8 cellular contexts compared by ENCODE assay signal in the genomic region with DNA sequence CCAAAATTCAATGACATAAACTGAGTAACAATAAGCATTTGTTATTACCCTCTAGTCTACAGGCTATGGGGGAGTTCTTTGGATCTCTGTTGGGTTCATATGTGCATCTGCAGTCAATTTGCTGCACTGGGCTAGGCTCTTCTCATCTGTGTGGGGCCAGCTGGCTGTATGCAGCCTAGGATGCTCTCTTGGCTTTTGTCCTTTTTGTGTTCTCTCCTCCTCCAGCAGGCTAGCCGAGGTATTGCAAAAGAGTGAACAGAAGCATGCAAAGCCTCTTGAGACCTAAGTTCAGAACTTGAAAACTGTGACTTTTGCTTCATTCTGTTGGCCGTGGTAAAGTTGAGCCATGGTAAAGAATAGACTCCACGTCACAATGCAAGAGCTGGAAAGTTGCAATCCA.
A peak's percentile ranks its signal among the peaks of the same experiment; 100 is the strongest.
DNase-seq lines count a peak whose midpoint lies in the region; ATAC-seq and TF ChIP-seq lines count a peak whose summit lies in the region.

No MANE protein-coding gene starts in this region.

- H3K9me3 Mint-ChIP-seq in activated T-helper 1 cell treated with anti-CD3 and anti-CD28 coated beads, Interleukin-12 subunit alpha, Interleukin-12 subunit beta, Interleukin-2, Interleukin-4 antibody, amounts not matched to agents 30 ng/mL and 10 ng/mL and 1 ng/mL, durations not matched to agents 14 hours and 24 hours and 36 hours, result no peaks in the 10 kb centered on the region

- no peak overlapping the region for H3K4me3 ChIP-seq in left ventricle myocardium inferior
- no peak overlapping the region for H3K4me3 ChIP-seq in right atrium auricular region
- H3K4me3 ChIP-seq in MM.1S (ENCODE audit: low read length), result no peak overlapping the region
- H3K4me3 ChIP-seq in astrocyte of the cerebellum (ENCODE audit: low read depth, low read length), result no peak overlapping the region

- no peaks in the 10 kb centered on the region for H3K4me1 ChIP-seq in left ventricle myocardium inferior
- no peaks in the 10 kb centered on the region for H3K4me1 ChIP-seq in right atrium auricular region
- no peaks in the 10 kb centered on the region for H3K4me1 ChIP-seq in MM.1S (ENCODE audit: low read length)

- no peak overlapping the region for H2AFZ ChIP-seq in MM.1S (ENCODE audit: low read length)

- no peaks in the 10 kb centered on the region for H3K9me2 ChIP-seq in MM.1S (replicated peaks; ENCODE audit: insufficient read depth, low read length)

- H3K4me3 Mint-ChIP-seq in activated T-helper 1 cell treated with anti-CD3 and anti-CD28 coated beads, Interleukin-12 subunit alpha, Interleukin-12 subunit beta, Interleukin-2, Interleukin-4 antibody, amounts not matched to agents 30 ng/mL and 10 ng/mL and 1 ng/mL, durations not matched to agents 14 hours and 24 hours and 36 hours, result no peak overlapping the region

- H3K4me2 ChIP-seq in MM.1S (ENCODE audit: low read depth, low read length), result no peak overlapping the region

- H3K27me3 ChIP-seq in left ventricle myocardium inferior (ENCODE audit: low read depth) (no peaks in the 10 kb centered on the region), right atrium auricular region (no peaks in the 10 kb centered on the region), MM.1S (replicated peaks; ENCODE audit: insufficient read depth, low read length) (no peaks in the 10 kb centered on the region)

- TF ChIP-seq CTCF in left ventricle myocardium inferior (IDR thresholded peaks at IDR 0.05; ENCODE audit: borderline replicate concordance), result peak; percentile 50
- peak in 1 of 2 donors; percentile 44 for TF ChIP-seq CTCF in right atrium auricular region (IDR thresholded peaks at IDR 0.05)
- peak; percentile 53 for TF ChIP-seq CTCF in MM.1S (IDR thresholded peaks at IDR 0.05; ENCODE audit: low read length)
- TF ChIP-seq CTCF in astrocyte of the cerebellum (IDR thresholded peaks at IDR 0.05; ENCODE audit: low read depth, low read length, missing control alignments), result peak; percentile 70

- no peaks in the 10 kb centered on the region for H3K4me1 Mint-ChIP-seq in activated T-helper 1 cell treated with anti-CD3 and anti-CD28 coated beads, Interleukin-12 subunit alpha, Interleukin-12 subunit beta, Interleukin-2, Interleukin-4 antibody, amounts not matched to agents 30 ng/mL and 10 ng/mL and 1 ng/mL, durations not matched to agents 14 hours and 24 hours and 36 hours (ENCODE audit: low read depth)

- H3K36me3 Mint-ChIP-seq in activated T-helper 1 cell treated with anti-CD3 and anti-CD28 coated beads, Interleukin-12 subunit alpha, Interleukin-12 subunit beta, Interleukin-2, Interleukin-4 antibody, amounts not matched to agents 30 ng/mL and 10 ng/mL and 1 ng/mL, durations not matched to agents 14 hours and 24 hours and 36 hours (ENCODE audit: low read depth), result no peaks in the 10 kb centered on the region

- no peak overlapping the region for H3K9ac ChIP-seq in MM.1S (ENCODE audit: low read length)

- no peaks in the 10 kb centered on the region for H4K20me1 ChIP-seq in MM.1S (ENCODE audit: insufficient read depth, low read length)

- in situ Hi-C loops in astrocyte of the cerebellum (cut with HindIII; ENCODE audit: low sequenced_read_pairs), result loop anchor here (10.0 kb wide), 1 partner anchor 383 kb away; no protein-coding TSS in a partner anchor

- H3K79me2 ChIP-seq in MM.1S (ENCODE audit: low read length), result no peaks in the 10 kb centered on the region

- intact Hi-C loops in left ventricle myocardium inferior (cut with micrococcal nuclease), result loop anchor here (10.0 kb wide), 1 partner anchor 383 kb away; no protein-coding TSS in a partner anchor
- intact Hi-C loops in activated T-helper 1 cell treated with anti-CD3 and anti-CD28 coated beads, Interleukin-12 subunit alpha, Interleukin-12 subunit beta, Interleukin-2, Interleukin-4 antibody, amounts not matched to agents 30 ng/mL and 10 ng/mL and 1 ng/mL, durations not matched to agents 14 hours and 24 hours and 36 hours (cut with micrococcal nuclease), result loop anchor here (10.0 kb wide), 2 partner anchors 233 to 513 kb away; a partner anchor contains a TSS

- no peaks in the 10 kb centered on the region for H3F3A ChIP-seq in MM.1S (ENCODE audit: insufficient read depth, low read length)

- H3K27ac Mint-ChIP-seq in activated T-helper 1 cell treated with anti-CD3 and anti-CD28 coated beads, Interleukin-12 subunit alpha, Interleukin-12 subunit beta, Interleukin-2, Interleukin-4 antibody, amounts not matched to agents 30 ng/mL and 10 ng/mL and 1 ng/mL, durations not matched to agents 14 hours and 24 hours and 36 hours, result no peak overlapping the region

- H3K27ac ChIP-seq in left ventricle myocardium inferior (replicated peaks) (no peak overlapping the region), right atrium auricular region (no peak overlapping the region), MM.1S (ENCODE audit: low read length) (no peak overlapping the region)

- no peak for ATAC-seq in GM21786 (IDR thresholded peaks at IDR 0.05; ENCODE audit: unreplicated experiment)
- ATAC-seq in GM21529 (IDR thresholded peaks at IDR 0.05; ENCODE audit: unreplicated experiment), result no peak

- peaks cover 5% of the 10 kb centered on the region for H3K36me3 ChIP-seq in left ventricle myocardium inferior
- no peaks in the 10 kb centered on the region for H3K36me3 ChIP-seq in right atrium auricular region
- no peaks in the 10 kb centered on the region; the same call in 1 of the 2 replicates for H3K36me3 ChIP-seq in MM.1S (replicated peaks; ENCODE audit: insufficient read depth, low read length)

- H3K27me3 Mint-ChIP-seq in activated T-helper 1 cell treated with anti-CD3 and anti-CD28 coated beads, Interleukin-12 subunit alpha, Interleukin-12 subunit beta, Interleukin-2, Interleukin-4 antibody, amounts not matched to agents 30 ng/mL and 10 ng/mL and 1 ng/mL, durations not matched to agents 14 hours and 24 hours and 36 hours (ENCODE audit: insufficient read depth), result peaks cover 5% of the 10 kb centered on the region

- DNase-seq in left ventricle myocardium inferior, result no peak
- no peak for DNase-seq in right atrium auricular region (ENCODE audit: low spot score)
- DNase-seq in MM.1S, result peak; percentile 57
- peak; percentile 15 for DNase-seq in astrocyte of the cerebellum (ENCODE audit: low read depth)
- peak; percentile 20 for DNase-seq in medulla oblongata (ENCODE audit: extremely low spot score)
- DNase-seq in activated T-helper 1 cell treated with anti-CD3 and anti-CD28 coated beads, Interleukin-12 subunit alpha, Interleukin-12 subunit beta, Interleukin-2, Interleukin-4 antibody, amounts not matched to agents 30 ng/mL and 10 ng/mL and 1 ng/mL, durations not matched to agents 14 hours and 24 hours and 36 hours (ENCODE audit: low spot score), result no peak

- H3K9me3 ChIP-seq in left ventricle myocardium inferior (replicated peaks) (no peaks in the 10 kb centered on the region), right atrium auricular region (no peaks in the 10 kb centered on the region), MM.1S (replicated peaks; ENCODE audit: insufficient read depth, low read length) (no peaks in the 10 kb centered on the region)

Comparison
In these comparisons a context has a peak if more than half of its experiments do, and no peak if none do; other contexts are left out.
1. DNase-seq: peak in MM.1S (single experiment), astrocyte of the cerebellum (single experiment) and medulla oblongata (single experiment); none in left ventricle myocardium inferior (single experiment), right atrium auricular region (single experiment) and activated T-helper 1 cell treated with anti-CD3 and anti-CD28 coated beads, Interleukin-12 subunit alpha, Interleukin-12 subunit beta, Interleukin-2, Interleukin-4 antibody, amounts not matched to agents 30 ng/mL and 10 ng/mL and 1 ng/mL, durations not matched to agents 14 hours and 24 hours and 36 hours (single experiment).